Comparison of ENCODE assay signal across 20 cellular contexts in genomic region chr5:91586232-91586631, GRCh38.
DNase-seq lines count a peak whose midpoint lies in the region; ATAC-seq and TF ChIP-seq lines count a peak whose summit lies in the region.
"Had no signal": no experiment of that assay in that cellular context is flagged by ENCODE, and none has a peak within 500 bp of the region (broad histone marks: within the 10 kb centered on the region; RNA-seq: fewer than 3 reads in every experiment).

No MANE protein-coding gene starts in this region.

- H3K27me3 Mint-ChIP-seq in type B pancreatic cell = no peaks in the 10 kb centered on the region
- H3K27me3 Mint-ChIP-seq: T-helper 17 cell had no signal

- H3K27ac Mint-ChIP-seq in type B pancreatic cell = no peak overlapping the region
- H3K27ac Mint-ChIP-seq: GM23338, HFFc6, T-helper 17 cell had no signal

- H3K4me3 Mint-ChIP-seq in type B pancreatic cell = no peak overlapping the region
- H3K4me3 Mint-ChIP-seq: GM23338, HFFc6, T-helper 17 cell had no signal

- H3K9me3 Mint-ChIP-seq in type B pancreatic cell = peaks cover 10% of the 10 kb centered on the region

- ATAC-seq in GM21576 (IDR thresholded peaks at IDR 0.05; ENCODE audit: unreplicated experiment) = no peak
- ATAC-seq: GM23338, K562, Right ventricle myocardium inferior, SK-N-SH treated with all-trans-retinoic acid at 6 μM for 48 hours, T-helper 17 cell had no signal

- no peak for TF ChIP-seq CTCF in type B pancreatic cell (conservative IDR thresholded peaks at IDR 0.05)

- H3K36me3 Mint-ChIP-seq in type B pancreatic cell = peaks cover 4% of the 10 kb centered on the region

- H3K4me1 Mint-ChIP-seq in type B pancreatic cell (ENCODE audit: unreplicated experiment) = no peaks in the 10 kb centered on the region
- H3K4me1 Mint-ChIP-seq: GM23338, T-helper 17 cell had no signal

- DNase-seq in NCI-H345 (lab: John Stamatoyannopoulos, UW) (peak; percentile 4), NCI-H345 treated with DMSO at 0.1 percent for 48 hours (lab: John Stamatoyannopoulos, UW; ENCODE audit: unreplicated experiment) (no peak), NCI-H2029 (lab: John Stamatoyannopoulos, UW) (peak; percentile 17), NCI-H748 treated with DMSO at 0.1 percent for 48 hours (lab: John Stamatoyannopoulos, UW) (peak; percentile 39), type B pancreatic cell (ENCODE audit: extremely low spot score, unreplicated experiment) (no peak), OCI-M2 (lab: John Stamatoyannopoulos, UW; ENCODE audit: unreplicated experiment) (no peak)
- DNase-seq: HFFc6, Kasumi-1, NCI-H1694, NCI-H2081 treated with DMSO at 0.1 percent for 48 hours, NCI-H446 treated with DMSO at 0.1 percent for 48 hours, NCI-H526, PC-9, SJCRH30, T-helper 17 cell had no signal

Comparison
In these comparisons a context has a peak if more than half of its experiments do, and no peak if none do; other contexts are left out.
1. DNase-seq: peak in NCI-H345 (single experiment), NCI-H2029 (single experiment) and NCI-H748 treated with DMSO at 0.1 percent for 48 hours (single experiment); none in NCI-H345 treated with DMSO at 0.1 percent for 48 hours (single experiment), type B pancreatic cell (single experiment) and OCI-M2 (single experiment).